In genomic region chr5:57784106-57784505, GRCh38 we compare ENCODE assay signal across 1 cellular context.
TF ChIP-seq lines count a peak whose summit lies in the region.

No MANE protein-coding gene starts in this region.

TF ChIP-seq in HepG2, 621 proteins besides CTCF, POLR2A, EP300 and RAD21 (continued from another document):
- TF ChIP-seq ZBTB14 (CRISPR knock-in tag; IDR thresholded peaks at IDR 0.05), result no peak
